In the genomic region with DNA sequence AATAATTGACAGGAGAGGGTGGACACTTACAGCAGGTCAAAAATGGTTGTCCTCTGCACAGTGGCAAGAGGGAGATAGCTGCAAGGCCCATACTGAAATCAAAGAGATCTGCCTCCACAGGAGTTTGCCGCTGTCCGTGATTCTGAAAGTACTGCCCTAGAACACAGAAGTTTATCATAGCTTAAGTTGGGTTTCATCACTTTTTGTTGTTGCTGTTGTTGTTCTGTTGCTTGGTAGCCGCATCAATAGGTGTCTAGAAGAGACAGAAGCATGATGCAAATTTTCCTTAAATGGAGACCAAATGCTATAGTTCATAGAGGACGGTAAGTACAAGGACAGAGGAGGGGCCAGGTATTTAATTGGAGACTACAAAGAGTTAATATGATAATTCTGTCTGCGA, we compare ENCODE assay signal across 27 cellular contexts.
"Had no signal": no experiment of that assay in that cellular context is flagged by ENCODE, and none has a peak within 500 bp of the region (broad histone marks: within the 10 kb centered on the region; RNA-seq: fewer than 3 reads in every experiment).

No MANE protein-coding gene starts in this region.

- H3K4me3 ChIP-seq: stomach, suprapubic skin, testis, thoracic aorta, thyroid gland, tibial artery, tibial nerve, transverse colon, upper lobe of left lung, upper lobe of right lung, uterus, vagina had no signal

- H3K9me3 Mint-ChIP-seq: stimulated activated effector memory CD8-positive, alpha-beta T cell treated with anti-CD3 and anti-CD28 coated beads, Interleukin-12 subunit alpha, Interleukin-12 subunit beta, amount 100 ng/mL, for 72 hours; stimulated activated memory B cell treated with anti-CD40 and anti-IgM and Interleukin-4, amounts not matched to agents 10 μg/mL and 1 μg/mL and 100 μg/mL, for 72 hours; stimulated activated naive B cell treated with anti-CD40 and anti-IgM and Interleukin-4, amounts not matched to agents 10 μg/mL and 1 μg/mL and 100 μg/mL, for 72 hours; stimulated activated naive CD8-positive, alpha-beta T cell treated with anti-CD3 and anti-CD28 coated beads, Interleukin-15, amount 100 ng/mL, for 72 hours; stimulated activated naive CD8-positive, alpha-beta T cell treated with anti-CD3 and anti-CD28 coated beads, Interleukin-15, Interleukin-2, amounts not matched to agents 100 ng/mL and 50 ng/mL, for 24 hours; type B pancreatic cell had no signal

- ATAC-seq: stimulated activated effector memory CD8-positive, alpha-beta T cell treated with anti-CD3 and anti-CD28 coated beads, Interleukin-12 subunit alpha, Interleukin-12 subunit beta, amount 100 ng/mL, for 72 hours; stimulated activated memory B cell treated with anti-CD40 and anti-IgM and Interleukin-4, amounts not matched to agents 10 μg/mL and 1 μg/mL and 100 μg/mL, for 72 hours; stimulated activated naive B cell treated with anti-CD40 and anti-IgM and Interleukin-4, amounts not matched to agents 10 μg/mL and 1 μg/mL and 100 μg/mL, for 72 hours; stimulated activated naive CD8-positive, alpha-beta T cell treated with anti-CD3 and anti-CD28 coated beads, Interleukin-15, amount 100 ng/mL, for 72 hours; stimulated activated naive CD8-positive, alpha-beta T cell treated with anti-CD3 and anti-CD28 coated beads, Interleukin-15, Interleukin-2, amounts not matched to agents 100 U/mL and 50 U/mL, for 24 hours; upper lobe of right lung had no signal

- H3K27ac Mint-ChIP-seq: stimulated activated effector memory CD8-positive, alpha-beta T cell treated with anti-CD3 and anti-CD28 coated beads, Interleukin-12 subunit alpha, Interleukin-12 subunit beta, amount 100 ng/mL, for 72 hours; stimulated activated memory B cell treated with anti-CD40 and anti-IgM and Interleukin-4, amounts not matched to agents 10 μg/mL and 1 μg/mL and 100 μg/mL, for 72 hours; stimulated activated naive B cell treated with anti-CD40 and anti-IgM and Interleukin-4, amounts not matched to agents 10 μg/mL and 1 μg/mL and 100 μg/mL, for 72 hours; stimulated activated naive CD8-positive, alpha-beta T cell treated with anti-CD3 and anti-CD28 coated beads, Interleukin-15, amount 100 ng/mL, for 72 hours; stimulated activated naive CD8-positive, alpha-beta T cell treated with anti-CD3 and anti-CD28 coated beads, Interleukin-15, Interleukin-2, amounts not matched to agents 100 ng/mL and 50 ng/mL, for 24 hours; type B pancreatic cell had no signal

- H3K36me3 ChIP-seq: stomach, suprapubic skin, thoracic aorta, thyroid gland, tibial artery, tibial nerve, transverse colon, upper lobe of left lung, upper lobe of right lung, uterus, vagina had no signal

- H3K36me3 Mint-ChIP-seq: stimulated activated effector memory CD8-positive, alpha-beta T cell treated with anti-CD3 and anti-CD28 coated beads, Interleukin-12 subunit alpha, Interleukin-12 subunit beta, amount 100 ng/mL, for 72 hours; stimulated activated memory B cell treated with anti-CD40 and anti-IgM and Interleukin-4, amounts not matched to agents 10 μg/mL and 1 μg/mL and 100 μg/mL, for 72 hours; stimulated activated naive B cell treated with anti-CD40 and anti-IgM and Interleukin-4, amounts not matched to agents 10 μg/mL and 1 μg/mL and 100 μg/mL, for 72 hours; type B pancreatic cell had no signal

- DNase-seq: stimulated activated CD4-positive, alpha-beta T cell treated with anti-CD3 and anti-CD28 coated beads, Interleukin-2, amount 100 ng/mL, for 48 hours; stimulated activated CD4-positive, alpha-beta T cell treated with anti-CD3 and anti-CD28 coated beads, Interleukin-4, amount 100 ng/mL, for 1 hour; stimulated activated CD4-positive, alpha-beta T cell treated with anti-CD3 and anti-CD28 coated beads, Interleukin-4, amount 100 ng/mL, for 24 hours; stimulated activated CD4-positive, alpha-beta T cell treated with anti-CD3 and anti-CD28 coated beads, Interleukin-4, amount 100 ng/mL, for 4 hours; stimulated activated CD8-positive, alpha-beta memory T cell treated with anti-CD3 and anti-CD28 coated beads, Interleukin-4, amount 100 ng/mL, for 48 hours; stimulated activated naive B cell treated with anti-CD40 and anti-IgM and Interleukin-4, amounts not matched to agents 10 μg/mL and 1 μg/mL and 100 μg/mL, for 72 hours; stimulated activated naive CD4-positive, alpha-beta T cell; stimulated activated naive CD4-positive, alpha-beta T cell treated with Interleukin-2 at 50 U/mL for 16 hours; stimulated activated naive CD8-positive, alpha-beta T cell treated with anti-CD3 and anti-CD28 coated beads, Interleukin-15, amount 100 ng/mL, for 72 hours; stimulated activated naive CD8-positive, alpha-beta T cell treated with anti-CD3 and anti-CD28 coated beads, Interleukin-15, Interleukin-2, amounts not matched to agents 100 U/mL and 50 U/mL, for 24 hours; stomach; substantia nigra; testis; thyroid gland; tibial artery; transverse colon; upper lobe of left lung; upper lobe of right lung; uterus had no signal

- H3K9me3 ChIP-seq: stomach, suprapubic skin, testis, thoracic aorta, thyroid gland, tibial artery, tibial nerve, transverse colon, upper lobe of left lung, upper lobe of right lung, uterus, vagina had no signal

- H3K27ac ChIP-seq: stomach, suprapubic skin, testis, thoracic aorta, thyroid gland, tibial artery, tibial nerve, transverse colon, upper lobe of left lung, upper lobe of right lung, uterus, vagina had no signal

- H3K4me3 Mint-ChIP-seq: stimulated activated effector memory CD8-positive, alpha-beta T cell treated with anti-CD3 and anti-CD28 coated beads, Interleukin-12 subunit alpha, Interleukin-12 subunit beta, amount 100 ng/mL, for 72 hours; stimulated activated memory B cell treated with anti-CD40 and anti-IgM and Interleukin-4, amounts not matched to agents 10 μg/mL and 1 μg/mL and 100 μg/mL, for 72 hours; stimulated activated naive B cell treated with anti-CD40 and anti-IgM and Interleukin-4, amounts not matched to agents 10 μg/mL and 1 μg/mL and 100 μg/mL, for 72 hours; stimulated activated naive CD8-positive, alpha-beta T cell treated with anti-CD3 and anti-CD28 coated beads, Interleukin-15, amount 100 ng/mL, for 72 hours; stimulated activated naive CD8-positive, alpha-beta T cell treated with anti-CD3 and anti-CD28 coated beads, Interleukin-15, Interleukin-2, amounts not matched to agents 100 ng/mL and 50 ng/mL, for 24 hours; type B pancreatic cell had no signal

- H3K4me1 Mint-ChIP-seq: stimulated activated effector memory CD8-positive, alpha-beta T cell treated with anti-CD3 and anti-CD28 coated beads, Interleukin-12 subunit alpha, Interleukin-12 subunit beta, amount 100 ng/mL, for 72 hours; stimulated activated memory B cell treated with anti-CD40 and anti-IgM and Interleukin-4, amounts not matched to agents 10 μg/mL and 1 μg/mL and 100 μg/mL, for 72 hours; stimulated activated naive CD8-positive, alpha-beta T cell treated with anti-CD3 and anti-CD28 coated beads, Interleukin-15, amount 100 ng/mL, for 72 hours had no signal

- H3K27me3 ChIP-seq: stomach, suprapubic skin, testis, thyroid gland, tibial artery, tibial nerve, transverse colon, upper lobe of left lung, upper lobe of right lung, uterus, vagina had no signal

- H3K4me1 ChIP-seq: stomach, suprapubic skin, testis, thyroid gland, tibial artery, tibial nerve, transverse colon, upper lobe of left lung, upper lobe of right lung, uterus, vagina had no signal
